1 cellular context compared by ENCODE assay signal in the genomic region with DNA sequence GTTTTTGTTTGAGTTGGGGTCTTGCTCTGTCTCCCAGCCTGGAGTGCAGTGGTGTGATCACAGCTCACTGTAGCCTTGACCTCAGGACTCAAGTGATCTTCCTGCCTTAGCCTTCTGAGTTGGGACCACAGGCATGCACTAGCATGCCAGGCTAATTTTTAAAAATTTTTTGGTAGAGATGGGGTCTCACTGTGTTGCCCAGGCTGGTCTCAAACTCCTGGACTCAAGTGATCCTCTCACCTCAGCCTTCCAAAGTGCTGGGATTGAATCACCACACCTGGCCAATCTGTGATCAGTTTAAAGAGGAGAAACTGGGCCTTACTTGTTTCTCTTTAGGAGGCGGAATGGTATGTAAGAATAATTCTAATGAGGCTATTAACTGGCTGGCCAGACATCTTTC.
TF ChIP-seq lines count a peak whose summit lies in the region.

No MANE protein-coding gene starts in this region.

TF ChIP-seq in HepG2, 621 proteins besides CTCF, POLR2A, EP300 and RAD21:
- no peak for TF ChIP-seq HNRNPUL1 (IDR thresholded peaks at IDR 0.05; ENCODE audit: low read depth, low read length)
- no peak for TF ChIP-seq NFATC3 (CRISPR knock-in tag; IDR thresholded peaks at IDR 0.05)
- TF ChIP-seq ZBTB7A (CRISPR knock-in tag; IDR thresholded peaks at IDR 0.05): no peak
- TF ChIP-seq, protein P1, sequence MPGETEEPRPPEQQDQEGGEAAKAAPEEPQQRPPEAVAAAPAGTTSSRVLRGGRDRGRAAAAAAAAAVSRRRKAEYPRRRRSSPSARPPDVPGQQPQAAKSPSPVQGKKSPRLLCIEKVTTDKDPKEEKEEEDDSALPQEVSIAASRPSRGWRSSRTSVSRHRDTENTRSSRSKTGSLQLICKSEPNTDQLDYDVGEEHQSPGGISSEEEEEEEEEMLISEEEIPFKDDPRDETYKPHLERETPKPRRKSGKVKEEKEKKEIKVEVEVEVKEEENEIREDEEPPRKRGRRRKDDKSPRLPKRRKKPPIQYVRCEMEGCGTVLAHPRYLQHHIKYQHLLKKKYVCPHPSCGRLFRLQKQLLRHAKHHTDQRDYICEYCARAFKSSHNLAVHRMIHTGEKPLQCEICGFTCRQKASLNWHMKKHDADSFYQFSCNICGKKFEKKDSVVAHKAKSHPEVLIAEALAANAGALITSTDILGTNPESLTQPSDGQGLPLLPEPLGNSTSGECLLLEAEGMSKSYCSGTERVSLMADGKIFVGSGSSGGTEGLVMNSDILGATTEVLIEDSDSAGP (CRISPR knock-in tag; IDR thresholded peaks at IDR 0.05; ENCODE audit: borderline replicate concordance): no peak
- no peak for TF ChIP-seq ZNF274 (CRISPR knock-in tag; IDR thresholded peaks at IDR 0.05)
- TF ChIP-seq ZNF768 (CRISPR knock-in tag; IDR thresholded peaks at IDR 0.05): no peak
- TF ChIP-seq CBX1 (IDR thresholded peaks at IDR 0.05; ENCODE audit: low read depth): no peak
- TF ChIP-seq ZSCAN12 (CRISPR knock-in tag; IDR thresholded peaks at IDR 0.05): no peak
TF ChIP-seq in HepG2: peak in this region for 0.
